ENCODE assay signal across 20 cellular contexts in the genomic region with DNA sequence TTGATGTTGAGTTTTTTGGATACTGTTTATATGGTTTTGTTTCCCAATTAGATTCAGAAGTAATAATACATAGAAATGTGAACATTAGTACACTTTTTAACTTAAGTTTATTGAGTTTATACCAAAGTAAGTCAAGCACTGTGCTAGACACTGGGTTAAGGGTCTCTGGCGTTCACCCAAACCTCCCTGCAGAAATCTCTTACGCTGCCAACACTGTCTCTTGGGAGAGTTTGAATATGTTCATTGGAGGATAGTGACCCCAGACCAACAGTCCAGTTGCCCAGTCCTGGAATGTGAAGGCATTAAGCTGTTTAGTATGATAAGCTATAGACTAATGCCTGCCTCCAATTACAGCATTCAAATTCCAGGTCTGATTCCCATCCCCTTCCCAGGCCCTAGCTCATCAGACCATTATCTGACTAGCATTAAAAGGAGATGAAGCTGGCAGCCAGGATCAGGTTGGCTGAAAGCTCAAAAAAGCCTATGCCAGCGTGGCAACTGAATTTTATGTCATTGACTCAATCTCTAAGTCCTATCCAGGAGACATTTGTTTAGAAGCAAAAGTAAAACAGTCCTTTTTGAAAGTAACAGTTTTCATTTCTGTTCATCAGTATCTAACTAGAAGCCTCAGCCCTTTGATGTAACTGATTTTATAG.
DNase-seq lines count a peak whose midpoint lies in the region; TF ChIP-seq lines count a peak whose summit lies in the region.
"Had no signal": no experiment of that assay in that cellular context is flagged by ENCODE, and none has a peak within 500 bp of the region (broad histone marks: within the 10 kb centered on the region; RNA-seq: fewer than 3 reads in every experiment).

No MANE protein-coding gene starts in this region.

- intact Hi-C loops in ovary (cut with DNase I): no loop called here

- TF ChIP-seq EP300 in ovary (IDR thresholded peaks at IDR 0.05): no peak

- H3K4me1 ChIP-seq in ovary (ENCODE audit: insufficient read depth): peaks cover 12% of the 10 kb centered on the region
- H3K4me1 ChIP-seq: ascending aorta, pancreas, thyroid gland had no signal

- no peaks in the 10 kb centered on the region for H3K27me3 ChIP-seq in ovary
- H3K27me3 ChIP-seq: ascending aorta; BLaER1 treated with 17β-estradiol and CSF1 and Interleukin-3, amounts not matched to agents 10 nM and 100 nM; pancreas; thyroid gland had no signal

- H3K4me3 ChIP-seq in fibroblast of mammary gland (ENCODE audit: control insufficient read depth, low read depth, low read length): no peak overlapping the region
- H3K4me3 ChIP-seq in ovary: no peak overlapping the region
- H3K4me3 ChIP-seq in foreskin fibroblast (ENCODE audit: low read depth in 1 of 2, low read length in 2 of 2): no peak overlapping the region
- H3K4me3 ChIP-seq: ascending aorta; BLaER1 treated with 17β-estradiol and CSF1 and Interleukin-3, amounts not matched to agents 10 nM and 100 nM; GM12878; pancreas; thyroid gland had no signal

- WGBS in ovary, 3 donors: 21 to 34% (median 31%) methylated on average over 3 of the region's 3 CpGs

- H3K36me3 ChIP-seq in ovary: no peaks in the 10 kb centered on the region

- DNase-seq in G401 (ENCODE audit: low spot score) (peak; percentile 57), NCI-H82 treated with DMSO at 0.1 percent for 48 hours (lab: John Stamatoyannopoulos, UW; ENCODE audit: unreplicated experiment) (peak; percentile 2), fibroblast of mammary gland (ENCODE audit: low read depth) (peak; percentile 43), ovary (peak in 4 of 5 donors; percentile 25 to 48 (median 38)), NCI-H1105 (lab: John Stamatoyannopoulos, UW) (no peak), foreskin fibroblast (no peak), retina (no peak)
- DNase-seq: activated CD4-positive, alpha-beta memory T cell treated with anti-CD3 and anti-CD28 coated beads for 36 hours; activated CD8-positive, alpha-beta memory T cell treated with anti-CD3 and anti-CD28 coated beads, Interleukin-2, amount 50 U/mL, for 48 hours; left colon; MV-4-11; NCI-H187; NCI-H2171; pancreas; stimulated activated CD4-positive, alpha-beta T cell treated with anti-CD3 and anti-CD28 coated beads, Interleukin-2, amount 100 ng/mL, for 24 hours; T-helper 17 cell had no signal

- in situ Hi-C loops in G401 (cut with HindIII; ENCODE audit: low sequenced_read_pairs): no loop called here

- H3K27ac ChIP-seq in ovary: peak overlapping the region in 1 of 2 donors; percentile 23
- H3K27ac ChIP-seq: ascending aorta; BLaER1 treated with 17β-estradiol and CSF1 and Interleukin-3, amounts not matched to agents 10 nM and 100 nM; pancreas; thyroid gland had no signal

- no peak for TF ChIP-seq POLR2A in ovary (IDR thresholded peaks at IDR 0.05)

- H3K9me3 ChIP-seq in ovary: no peaks in the 10 kb centered on the region
- H3K9me3 ChIP-seq: ascending aorta; BLaER1 treated with 17β-estradiol and CSF1 and Interleukin-3, amounts not matched to agents 10 nM and 100 nM; pancreas; thyroid gland had no signal

- TF ChIP-seq CTCF in fibroblast of mammary gland (conservative IDR thresholded peaks at IDR 0.05; ENCODE audit: control insufficient read depth, insufficient read depth, low read depth, low read length) (no peak), ovary (IDR thresholded peaks at IDR 0.05) (no peak), foreskin fibroblast (IDR thresholded peaks at IDR 0.05; ENCODE audit: low read depth, low read length) (no peak)

Comparison
In these comparisons a context has a peak if more than half of its experiments do, and no peak if none do; other contexts are left out.
1. DNase-seq: peak in G401 (single experiment), NCI-H82 treated with DMSO at 0.1 percent for 48 hours (single experiment), fibroblast of mammary gland (single experiment) and ovary (4 of 5); none in NCI-H1105 (single experiment), foreskin fibroblast (0 of 2) and retina (single experiment).